9 cellular contexts compared by ENCODE assay signal in the genomic region with DNA sequence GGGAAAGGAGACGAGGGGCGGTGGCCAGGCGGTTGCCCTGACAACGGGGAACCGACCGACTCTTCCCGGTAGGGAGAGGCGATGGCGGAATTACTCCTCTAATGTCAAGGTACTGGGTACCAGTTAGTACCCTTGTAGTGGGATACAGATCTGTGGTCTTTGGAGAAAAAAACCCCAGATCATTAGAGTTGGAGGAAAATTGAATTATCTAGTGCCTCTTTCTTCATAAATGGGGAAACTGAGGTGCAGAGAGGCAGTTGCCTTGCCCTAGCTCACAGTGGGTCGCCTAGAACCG. TPM values are rescaled to one million over a fixed set of nuclear protein-coding genes. Genes with fewer than 3 reads are reported as not detected.
A peak's percentile ranks its signal among the peaks of the same experiment; 100 is the strongest.
DNase-seq lines count a peak whose midpoint lies in the region; ATAC-seq and TF ChIP-seq lines count a peak whose summit lies in the region.
"Had no signal": no experiment of that assay in that cellular context is flagged by ENCODE, and none has a peak within 500 bp of the region (broad histone marks: within the 10 kb centered on the region; RNA-seq: fewer than 3 reads in every experiment).

No MANE protein-coding gene starts in this region.

- peak; percentile 1 for TF ChIP-seq EP300 in transverse colon (IDR thresholded peaks at IDR 0.05; ENCODE audit: low read depth)

- no peaks in the 10 kb centered on the region for H3K36me3 ChIP-seq in breast epithelium
- no peaks in the 10 kb centered on the region for H3K36me3 ChIP-seq in lower lobe of right lung
- H3K36me3 ChIP-seq in transverse colon: no peaks in the 10 kb centered on the region

- in situ Hi-C loops in transverse colon (cut with MboI; ENCODE audit: low pct_ligation_motif_present in 1 of 4, low pct_unique_long_range_greater_than_20kb in 1 of 4, low sequenced_read_pairs in 3 of 4): no loop called here

- H3K4me1 ChIP-seq in breast epithelium: peaks cover 7 to 24% of the 10 kb centered on the region in 2 donors
- H3K4me1 ChIP-seq in lower lobe of right lung: peaks cover 41% of the 10 kb centered on the region
- H3K4me1 ChIP-seq in transverse colon: peaks cover 7 to 27% (median 12%) of the 10 kb centered on the region in 4 donors

- H3K9me3 ChIP-seq in breast epithelium (no peaks in the 10 kb centered on the region), lower lobe of right lung (no peaks in the 10 kb centered on the region), transverse colon (no peaks in the 10 kb centered on the region)

- H3K27ac ChIP-seq in breast epithelium (peak overlapping the region; percentile 99 to 100), lower lobe of right lung (peak overlapping the region; percentile 100), transverse colon (peak overlapping the region; percentile 93 to 98 (median 96))

- H3K27me3 Mint-ChIP-seq in activated T-cell treated with anti-CD3 and anti-CD28 coated beads, Interleukin-2, amount 50 U/mL, for 72 hours (ENCODE audit: low read depth): no peaks in the 10 kb centered on the region

- 0 to 3% methylated on average over 5 to 11 of the region's 11 CpGs for WGBS in transverse colon (ENCODE audit: low coverage in 1 of 2), 2 donors

- H3K4me3 ChIP-seq in breast epithelium: peak overlapping the region; percentile 74 to 97 (median 81)
- peak overlapping the region; percentile 88 for H3K4me3 ChIP-seq in lower lobe of right lung
- peak overlapping the region; percentile 79 to 97 (median 84) for H3K4me3 ChIP-seq in transverse colon

- TF ChIP-seq POLR2A in breast epithelium (IDR thresholded peaks at IDR 0.05) (no peak), transverse colon (IDR thresholded peaks at IDR 0.05) (no peak)

- H3K4me1 Mint-ChIP-seq in activated T-cell treated with anti-CD3 and anti-CD28 coated beads, Interleukin-2, amount 50 U/mL, for 72 hours (ENCODE audit: low read depth): peaks cover 29% of the 10 kb centered on the region

- H3K36me3 Mint-ChIP-seq in activated T-cell treated with anti-CD3 and anti-CD28 coated beads, Interleukin-2, amount 50 U/mL, for 72 hours (ENCODE audit: insufficient read depth in 2 of 2): peaks cover 0 to 3% of the 10 kb centered on the region in 2 donors

- no peak for DNase-seq in activated T-cell treated with anti-CD3 and anti-CD28 coated beads, Interleukin-2, amount 50 U/mL, for 72 hours
- no peak for DNase-seq in activated T-cell treated with anti-CD3 and anti-CD28 coated beads for 4 hours
- DNase-seq in breast epithelium (ENCODE audit: low spot score in 2 of 2): no peak
- no peak for DNase-seq in lower lobe of right lung
- DNase-seq in transverse colon: no peak
- no peak for DNase-seq in NCI-H2029 treated with DMSO at 0.1 percent for 48 hours (lab: John Stamatoyannopoulos, UW)
- no peak for DNase-seq in COLO668 (lab: John Stamatoyannopoulos, UW; ENCODE audit: unreplicated experiment)

- no peaks in the 10 kb centered on the region for H3K9me3 Mint-ChIP-seq in activated T-cell treated with anti-CD3 and anti-CD28 coated beads, Interleukin-2, amount 50 U/mL, for 72 hours

- H3K27ac Mint-ChIP-seq in activated T-cell treated with anti-CD3 and anti-CD28 coated beads, Interleukin-2, amount 50 U/mL, for 72 hours: peak overlapping the region; percentile 97

- intact Hi-C loops in breast epithelium (cut with DNase I; ENCODE audit: low total_unique reads): no loop called here
- intact Hi-C loops in lower lobe of right lung (cut with DNase I): no loop called here
- intact Hi-C loops in transverse colon (cut with DNase I; ENCODE audit: low total_unique reads): no loop called here

- TF ChIP-seq CTCF in breast epithelium (IDR thresholded peaks at IDR 0.05) (no peak), lower lobe of right lung (IDR thresholded peaks at IDR 0.05) (no peak), transverse colon (IDR thresholded peaks at IDR 0.05) (no peak)

- ATAC-seq in activated T-cell treated with anti-CD3 and anti-CD28 coated beads, Interleukin-2, amount 50 U/mL, for 72 hours (replicated peaks in 1 of 2): no peak
- ATAC-seq in lower lobe of right lung (no peak), GM18873 (IDR thresholded peaks at IDR 0.05; ENCODE audit: low FRiP score, unreplicated experiment) (no peak)

- H3K27me3 ChIP-seq in breast epithelium (no peaks in the 10 kb centered on the region), lower lobe of right lung (ENCODE audit: low read depth) (no peaks in the 10 kb centered on the region), transverse colon (no peaks in the 10 kb centered on the region)

- peak overlapping the region; percentile 90 to 93 for H3K4me3 Mint-ChIP-seq in activated T-cell treated with anti-CD3 and anti-CD28 coated beads, Interleukin-2, amount 50 U/mL, for 72 hours

RNA-seq across cellular contexts. Expression of a gene that starts 0.5 kb away (rescaled TPM):
- 10 to 100 TPM; 55.1 to 63.1 TPM for total RNA-seq in activated T-cell treated with anti-CD3 and anti-CD28 coated beads, Interleukin-2, amount 50 U/mL, for 72 hours
- total RNA-seq in breast epithelium (10 to 100 TPM; 67.8 to 84.9 (median 70.1) TPM), lower lobe of right lung (61.6 TPM), transverse colon (10 to 100 TPM; 12.3 to 61.7 (median 49.9) TPM)

RNA-seq across cellular contexts. Expression of a gene that starts 27.7 kb away (rescaled TPM):
- total RNA-seq in activated T-cell treated with anti-CD3 and anti-CD28 coated beads, Interleukin-2, amount 50 U/mL, for 72 hours: not detected
- total RNA-seq in breast epithelium (not detected), lower lobe of right lung (not detected), transverse colon (under 1 TPM in 1 of 4 donors, not detected in 3; 0.48 TPM)
- total RNA-seq: M059J had no signal

RNA-seq across cellular contexts. Expression of a gene that starts 58.6 kb away (rescaled TPM):
- total RNA-seq in activated T-cell treated with anti-CD3 and anti-CD28 coated beads, Interleukin-2, amount 50 U/mL, for 72 hours: under 1 TPM; 0.49 to 0.82 TPM
- total RNA-seq in breast epithelium (10 to 100 TPM; 55.2 to 79.5 (median 58.7) TPM), lower lobe of right lung (11.8 TPM), transverse colon (100 to 1,000 TPM in 1 of 4 donors, 10 to 100 TPM in 3; 14.3 to 135 (median 40.1) TPM)
